In genomic region chr11:19995131-19995530, GRCh38 we compare ENCODE assay signal across 12 cellular contexts.
DNase-seq lines count a peak whose midpoint lies in the region; ATAC-seq and TF ChIP-seq lines count a peak whose summit lies in the region.
"Had no signal": no experiment of that assay in that cellular context is flagged by ENCODE, and none has a peak within 500 bp of the region (broad histone marks: within the 10 kb centered on the region; RNA-seq: fewer than 3 reads in every experiment).

No MANE protein-coding gene starts in this region.

- in situ Hi-C loops in mammary epithelial cell (cut with MboI; ENCODE audit: low sequenced_read_pairs in 2 of 2): no loop called here

- H3K9me2 ChIP-seq in SK-N-SH: no peaks in the 10 kb centered on the region

- peaks cover 5% of the 10 kb centered on the region for H3F3A ChIP-seq in SK-N-SH (replicated peaks; ENCODE audit: insufficient read depth)

- no peak for TF ChIP-seq EP300 in SK-N-SH (IDR thresholded peaks at IDR 0.05; ENCODE audit: borderline replicate concordance in 1 of 2, low read depth in 1 of 2, low read length in 1 of 2)

- no peak overlapping the region for H3K9ac ChIP-seq in SK-N-SH
- no peak overlapping the region for H3K9ac ChIP-seq in mammary epithelial cell (ENCODE audit: insufficient read depth, low read length)

- POLR2A ChIA-PET in SK-N-SH (lab: Yijun Ruan, JAX): no interaction called here

- H3K4me2 ChIP-seq in SK-N-SH (no peak overlapping the region), mammary epithelial cell (ENCODE audit: insufficient read depth, low read depth, low read length) (no peak overlapping the region)

- DNase-seq in SK-N-SH: no peak
- peak; percentile 91 for DNase-seq in mammary epithelial cell
- DNase-seq in islet precursor cell: peak; percentile 87
- DNase-seq in NCI-H82 treated with DMSO at 0.1 percent for 48 hours (lab: John Stamatoyannopoulos, UW; ENCODE audit: unreplicated experiment): no peak
- DNase-seq: activated naive CD8-positive, alpha-beta T cell treated with anti-CD3 and anti-CD28 coated beads for 36 hours; NCI-H226 had no signal

- TF ChIP-seq CTCF in SK-N-SH (IDR thresholded peaks at IDR 0.05): no peak
- TF ChIP-seq CTCF in mammary epithelial cell (conservative IDR thresholded peaks at IDR 0.05 in 1 of 2, IDR thresholded peaks at IDR 0.05 in 1 of 2; ENCODE audit: extremely low read depth in 1 of 2, insufficient read depth in 1 of 2, low read depth in 1 of 2, low read length in 2 of 2): no peak

- H3K4me1 ChIP-seq in SK-N-SH (ENCODE audit: control insufficient read depth in 1 of 2, insufficient read depth in 2 of 2, low read depth in 1 of 2, low read length in 1 of 2) (peaks cover 7 to 32% of the 10 kb centered on the region in 2 experiments), mammary epithelial cell (ENCODE audit: insufficient read depth, low read length) (peaks cover 10% of the 10 kb centered on the region)

- ATAC-seq in SK-N-SH treated with all-trans-retinoic acid at 6 μM for 48 hours (peak; percentile 21; the same call in 2 of the 3 replicates), GM18519 (IDR thresholded peaks at IDR 0.05; ENCODE audit: low FRiP score, unreplicated experiment) (no peak), GM18520 (IDR thresholded peaks at IDR 0.05; ENCODE audit: unreplicated experiment) (no peak), GM18517 (IDR thresholded peaks at IDR 0.05; ENCODE audit: unreplicated experiment) (no peak)
- ATAC-seq: GM12878 had no signal

- H3K27me3 ChIP-seq in SK-N-SH (ENCODE audit: insufficient read depth) (no peaks in the 10 kb centered on the region), mammary epithelial cell (ENCODE audit: insufficient read depth, low read length) (no peaks in the 10 kb centered on the region)

- H3K9me3 ChIP-seq in SK-N-SH (no peaks in the 10 kb centered on the region), mammary epithelial cell (replicated peaks; ENCODE audit: insufficient read depth, low read length) (no peaks in the 10 kb centered on the region)

- H3K4me3 ChIP-seq in SK-N-SH (ENCODE audit: low read depth in 2 of 2, low read length in 1 of 2): no peak overlapping the region
- no peak overlapping the region for H3K4me3 ChIP-seq in mammary epithelial cell (replicated peaks in 1 of 3; ENCODE audit: insufficient read depth in 1 of 3, low read depth in 2 of 3, low read length in 3 of 3)
- H3K4me3 ChIP-seq: GM12878 had no signal

- no TSS peak for BruUV-seq in mammary epithelial cell (replicated peaks; lab: Mats Ljungman, UMichigan)

- TF ChIP-seq RAD21 in SK-N-SH (IDR thresholded peaks at IDR 0.05; ENCODE audit: low read length): no peak

- H4K20me1 ChIP-seq in SK-N-SH (ENCODE audit: insufficient read depth) (peaks cover 64% of the 10 kb centered on the region), mammary epithelial cell (ENCODE audit: insufficient read depth, low read length) (no peaks in the 10 kb centered on the region)

- H3K27ac ChIP-seq in SK-N-SH (ENCODE audit: low read depth in 2 of 2, low read length in 1 of 2) (peak overlapping the region in 1 of 2 experiments; percentile 37; a peak in 2 of 4 replicates), mammary epithelial cell (ENCODE audit: insufficient read depth, low read depth, low read length) (no peak overlapping the region)
- H3K27ac ChIP-seq: HL-60 had no signal

- no peak overlapping the region for H2AFZ ChIP-seq in SK-N-SH (ENCODE audit: low read depth)
- H2AFZ ChIP-seq in mammary epithelial cell (ENCODE audit: low read depth, low read length): no peak overlapping the region

- dilution Hi-C loops in mammary epithelial cell (cut with HindIII; ENCODE audit: low sequenced_read_pairs): no loop called here

- H3K36me3 ChIP-seq in SK-N-SH (replicated peaks in 1 of 2; ENCODE audit: control insufficient read depth in 1 of 2, insufficient read depth in 2 of 2, low read length in 1 of 2) (peaks cover 72 to 78% of the 10 kb centered on the region in 2 experiments), mammary epithelial cell (ENCODE audit: insufficient read depth, low read length) (no peaks in the 10 kb centered on the region)

- intact Hi-C loops in mammary epithelial cell (cut with micrococcal nuclease): no loop called here

- H3K79me2 ChIP-seq in SK-N-SH (ENCODE audit: insufficient read depth) (peaks cover 97% of the 10 kb centered on the region), mammary epithelial cell (ENCODE audit: insufficient read depth, low read length) (no peaks in the 10 kb centered on the region)

- 64% methylated on average over 3 of the region's 3 CpGs for WGBS in SK-N-SH (ENCODE audit: low lambda C conversion rate)
- WGBS in mammary epithelial cell (ENCODE audit: low coverage, missing lambda C conversion rate): 61% methylated on average over 3 of the region's 3 CpGs

- CTCF ChIA-PET in SK-N-SH (lab: Yijun Ruan, JAX): interaction anchor here (0.5 to 1.5 kb wide), 3 partner anchors 11 to 435 kb away, joined by 3 to 4 read pairs (median 3); no protein-coding TSS in a partner anchor
- CTCF ChIA-PET in mammary epithelial cell (lab: Charles Lee; ENCODE audit: low non-redundant PET): no interaction called here

TF ChIP-seq in SK-N-SH treated with all-trans-retinoic acid at 6 μM for 48 hours, 23 proteins besides CTCF, POLR2A, EP300 and RAD21 (continues in another document):
- TF ChIP-seq BACH2 (CRISPR knock-in tag; IDR thresholded peaks at IDR 0.05; ENCODE audit: borderline replicate concordance): no peak
- TF ChIP-seq ARNTL (CRISPR knock-in tag; IDR thresholded peaks at IDR 0.05; ENCODE audit: borderline replicate concordance, low read depth): no peak
- TF ChIP-seq ZNF565 (CRISPR knock-in tag; conservative IDR thresholded peaks at IDR 0.05; ENCODE audit: low read depth): no peak
- TF ChIP-seq ISL1 (CRISPR knock-in tag; IDR thresholded peaks at IDR 0.05): no peak
- TF ChIP-seq PATZ1 (CRISPR knock-in tag; IDR thresholded peaks at IDR 0.05; ENCODE audit: borderline replicate concordance): no peak
- TF ChIP-seq OSR1 (CRISPR knock-in tag; IDR thresholded peaks at IDR 0.05): no peak
- TF ChIP-seq TCF4 (CRISPR knock-in tag; IDR thresholded peaks at IDR 0.05; ENCODE audit: borderline replicate concordance): no peak

TF ChIP-seq in SK-N-SH, 30 proteins besides CTCF, POLR2A, EP300 and RAD21:
- TF ChIP-seq FOSL2 (IDR thresholded peaks at IDR 0.05; ENCODE audit: borderline replicate concordance, low read depth): no peak
- no peak for TF ChIP-seq SIN3A (IDR thresholded peaks at IDR 0.05; ENCODE audit: borderline replicate concordance, low read depth, low read length)
- no peak for TF ChIP-seq GATA2 (CRISPR knock-in tag; IDR thresholded peaks at IDR 0.05)
- TF ChIP-seq GABPA (IDR thresholded peaks at IDR 0.05; ENCODE audit: low read depth): no peak
- TF ChIP-seq SMC3 (IDR thresholded peaks at IDR 0.05; ENCODE audit: low read depth, low read length): no peak
- no peak for TF ChIP-seq FOXJ3 (CRISPR knock-in tag; IDR thresholded peaks at IDR 0.05)
- TF ChIP-seq ELF1 (IDR thresholded peaks at IDR 0.05): no peak
- no peak for TF ChIP-seq TEAD4 (IDR thresholded peaks at IDR 0.05; ENCODE audit: borderline replicate concordance, insufficient read depth)
- no peak for TF ChIP-seq PBX3 (IDR thresholded peaks at IDR 0.05)
- no peak for TF ChIP-seq MXI1 (IDR thresholded peaks at IDR 0.05; ENCODE audit: low read depth, low read length)
- TF ChIP-seq POLR2AphosphoS5 (IDR thresholded peaks at IDR 0.05; ENCODE audit: low read depth, low read length): no peak
- TF ChIP-seq ZBTB33 (IDR thresholded peaks at IDR 0.05; ENCODE audit: borderline replicate concordance, low read depth): no peak
- no peak for TF ChIP-seq EZH2phosphoT487 (IDR thresholded peaks at IDR 0.05; ENCODE audit: borderline replicate concordance, low read depth)
- no peak for TF ChIP-seq NFIC (IDR thresholded peaks at IDR 0.05; ENCODE audit: borderline replicate concordance)
- no peak for TF ChIP-seq YY1 (IDR thresholded peaks at IDR 0.05; ENCODE audit: low read depth)
- no peak for TF ChIP-seq JUND (IDR thresholded peaks at IDR 0.05)
- TF ChIP-seq IRF3 (IDR thresholded peaks at IDR 0.05; ENCODE audit: low read depth, low read length): no peak
- no peak for TF ChIP-seq RCOR1 (IDR thresholded peaks at IDR 0.05; ENCODE audit: low read length)

Comparison
In these comparisons a context has a peak if more than half of its experiments do, and no peak if none do; other contexts are left out.
1. DNase-seq: peak in mammary epithelial cell (single experiment) and islet precursor cell (single experiment); none in SK-N-SH (single experiment) and NCI-H82 treated with DMSO at 0.1 percent for 48 hours (single experiment).